In genomic region chr9:136061405-136061804, GRCh38 we compare ENCODE assay signal across 13 cellular contexts.
"Had no signal": no experiment of that assay in that cellular context is flagged by ENCODE, and none has a peak within 500 bp of the region (broad histone marks: within the 10 kb centered on the region; RNA-seq: fewer than 3 reads in every experiment).

No MANE protein-coding gene starts in this region.

- DNase-seq: activated CD4-positive, alpha-beta T cell treated with anti-CD3 and anti-CD28 coated beads, Interleukin-2, amount 50 U/mL, for 1 hour; activated CD4-positive, CD25-positive, alpha-beta regulatory T cell; activated T-cell treated with anti-CD3 and anti-CD28 coated beads for 4 hours; amniotic stem cell; caudate nucleus; colonic mucosa; islet precursor cell; nephron progenitor cell; stimulated activated CD4-positive, alpha-beta T cell treated with anti-CD3 and anti-CD28 coated beads, Interleukin-1b, Interleukin-23, amount 100 ng/mL, for 48 hours; stimulated activated naive CD8-positive, alpha-beta T cell treated with anti-CD3 and anti-CD28 coated beads, Interleukin-15, amount 100 ng/mL, for 72 hours; testis had no signal

- H3K9me3 ChIP-seq: colonic mucosa, testis had no signal

- H3K27me3 ChIP-seq: colonic mucosa, hepatocyte, testis had no signal

- H3K4me1 ChIP-seq: testis had no signal

- ATAC-seq: esophagus mucosa; stimulated activated naive CD8-positive, alpha-beta T cell treated with anti-CD3 and anti-CD28 coated beads, Interleukin-15, amount 100 ng/mL, for 72 hours had no signal

- H3K36me3 ChIP-seq: colonic mucosa had no signal

- H3K4me3 ChIP-seq: colonic mucosa, hepatocyte, testis had no signal

- H3K27ac ChIP-seq: colonic mucosa, testis had no signal

- H2AFZ ChIP-seq: hepatocyte had no signal
